In genomic region chr7:49261928-49262327, GRCh38 we compare ENCODE assay signal across 8 cellular contexts.
"Had no signal": no experiment of that assay in that cellular context is flagged by ENCODE, and none has a peak within 500 bp of the region (broad histone marks: within the 10 kb centered on the region; RNA-seq: fewer than 3 reads in every experiment).

No MANE protein-coding gene starts in this region.

- FAIRE-seq: G401.6, GM12878, GM12891, GM12892, GM18507, GM19239 had no signal

- ATAC-seq: GM12878 had no signal

- H3K4me3 ChIP-seq: GM12878 had no signal

- DNase-seq: GDM1, GF-D8 had no signal
